In genomic region chr20:58407966-58408557, GRCh38 we compare ENCODE assay signal across 8 cellular contexts. TPM values are rescaled to one million over a fixed set of nuclear protein-coding genes. Genes with fewer than 3 reads are reported as not detected.
DNase-seq lines count a peak whose midpoint lies in the region; ATAC-seq, FAIRE-seq and TF ChIP-seq lines count a peak whose summit lies in the region.

No MANE protein-coding gene starts in this region.

- H2BK15ac ChIP-seq in mesendoderm (replicated peaks; ENCODE audit: low read depth) = no peak overlapping the region

- H2AK5ac ChIP-seq in mesendoderm (ENCODE audit: low read length) = no peak overlapping the region

- H3K4me1 Mint-ChIP-seq in activated naive CD4-positive, alpha-beta T cell treated with anti-CD3 and anti-CD28 coated beads, Interleukin-2, amount 10 ng/mL, durations not matched to agents 7 days and 5 days = peaks cover 39% of the 10 kb centered on the region
- H3K4me1 Mint-ChIP-seq in central memory CD8-positive, alpha-beta T cell = peaks cover 44% of the 10 kb centered on the region
- H3K4me1 Mint-ChIP-seq in stimulated activated naive CD8-positive, alpha-beta T cell treated with anti-CD3 and anti-CD28 coated beads, Interleukin-15, amount 100 ng/mL, for 72 hours = peaks cover 35% of the 10 kb centered on the region

- H4K8ac ChIP-seq in mesendoderm (ENCODE audit: low read depth, low read length) = no peak overlapping the region

- H3K27me3 Mint-ChIP-seq in activated naive CD4-positive, alpha-beta T cell treated with anti-CD3 and anti-CD28 coated beads, Interleukin-2, amount 10 ng/mL, durations not matched to agents 7 days and 5 days = no peaks in the 10 kb centered on the region
- H3K27me3 Mint-ChIP-seq in central memory CD8-positive, alpha-beta T cell = no peaks in the 10 kb centered on the region
- no peaks in the 10 kb centered on the region for H3K27me3 Mint-ChIP-seq in stimulated activated naive CD8-positive, alpha-beta T cell treated with anti-CD3 and anti-CD28 coated beads, Interleukin-15, amount 100 ng/mL, for 72 hours

- no peak overlapping the region for H3K23ac ChIP-seq in mesendoderm (ENCODE audit: low read length)

- H3K27ac Mint-ChIP-seq in activated naive CD4-positive, alpha-beta T cell treated with anti-CD3 and anti-CD28 coated beads, Interleukin-2, amount 10 ng/mL, durations not matched to agents 7 days and 5 days = peak overlapping the region; percentile 89
- peak overlapping the region; percentile 81 for H3K27ac Mint-ChIP-seq in central memory CD8-positive, alpha-beta T cell (ENCODE audit: low read depth)
- H3K27ac Mint-ChIP-seq in stimulated activated naive CD8-positive, alpha-beta T cell treated with anti-CD3 and anti-CD28 coated beads, Interleukin-15, amount 100 ng/mL, for 72 hours = peak overlapping the region; percentile 61 to 86

- no peak overlapping the region for H3K9ac ChIP-seq in mesendoderm (ENCODE audit: low read length)

- peak overlapping the region; percentile 17 for H3K4me3 Mint-ChIP-seq in activated naive CD4-positive, alpha-beta T cell treated with anti-CD3 and anti-CD28 coated beads, Interleukin-2, amount 10 ng/mL, durations not matched to agents 7 days and 5 days
- peak overlapping the region; percentile 51 for H3K4me3 Mint-ChIP-seq in central memory CD8-positive, alpha-beta T cell
- H3K4me3 Mint-ChIP-seq in stimulated activated naive CD8-positive, alpha-beta T cell treated with anti-CD3 and anti-CD28 coated beads, Interleukin-15, amount 100 ng/mL, for 72 hours = peak overlapping the region; percentile 54 to 70

- H3K56ac ChIP-seq in mesendoderm (ENCODE audit: low read length) = no peak overlapping the region

- no peaks in the 10 kb centered on the region for H3K27me3 ChIP-seq in mesendoderm (ENCODE audit: insufficient read depth, low read length, poor library complexity)

- no peak overlapping the region for H3K18ac ChIP-seq in mesendoderm (ENCODE audit: low read length)

- H3K9me3 Mint-ChIP-seq in activated naive CD4-positive, alpha-beta T cell treated with anti-CD3 and anti-CD28 coated beads, Interleukin-2, amount 10 ng/mL, durations not matched to agents 7 days and 5 days = no peaks in the 10 kb centered on the region
- no peaks in the 10 kb centered on the region for H3K9me3 Mint-ChIP-seq in central memory CD8-positive, alpha-beta T cell
- H3K9me3 Mint-ChIP-seq in stimulated activated naive CD8-positive, alpha-beta T cell treated with anti-CD3 and anti-CD28 coated beads, Interleukin-15, amount 100 ng/mL, for 72 hours = no peaks in the 10 kb centered on the region

- no peak overlapping the region for H3K4me3 ChIP-seq in mesendoderm (ENCODE audit: low read length)

- H3K4me2 ChIP-seq in mesendoderm (ENCODE audit: low read length) = no peak overlapping the region

- H2BK5ac ChIP-seq in mesendoderm (ENCODE audit: low read length) = no peak overlapping the region

- peaks cover 8% of the 10 kb centered on the region for H3K36me3 Mint-ChIP-seq in activated naive CD4-positive, alpha-beta T cell treated with anti-CD3 and anti-CD28 coated beads, Interleukin-2, amount 10 ng/mL, durations not matched to agents 7 days and 5 days
- no peaks in the 10 kb centered on the region for H3K36me3 Mint-ChIP-seq in central memory CD8-positive, alpha-beta T cell (ENCODE audit: insufficient read depth)

- no peak for FAIRE-seq in GM12891 (lab: Jason Lieb, UNC)

- H2BK120ac ChIP-seq in mesendoderm (ENCODE audit: low read depth, low read length) = no peak overlapping the region

- no peak for TF ChIP-seq POLR2A in GM12891 (IDR thresholded peaks at IDR 0.05; ENCODE audit: low read depth, low read length)

- no peak overlapping the region for H3K4ac ChIP-seq in mesendoderm (ENCODE audit: low read depth, low read length)

- H3K79me1 ChIP-seq in mesendoderm (ENCODE audit: low read length) = peaks cover 27% of the 10 kb centered on the region

- peak; percentile 69 for ATAC-seq in central memory CD8-positive, alpha-beta T cell (replicated peaks; ENCODE audit: extremely low read depth, poor library complexity, severe bottlenecking)
- peak; percentile 98 for ATAC-seq in stimulated activated naive CD8-positive, alpha-beta T cell treated with anti-CD3 and anti-CD28 coated beads, Interleukin-15, amount 100 ng/mL, for 72 hours

- no peak overlapping the region for H4K5ac ChIP-seq in mesendoderm (ENCODE audit: low read length)

- no peaks in the 10 kb centered on the region for H3K36me3 ChIP-seq in mesendoderm (ENCODE audit: control insufficient read depth, insufficient read depth, low read length)

- DNase-seq in activated naive CD4-positive, alpha-beta T cell treated with anti-CD3 and anti-CD28 coated beads, Interleukin-2, amount 10 ng/mL, durations not matched to agents 7 days and 5 days = peak; percentile 30
- no peak for DNase-seq in activated naive CD4-positive, alpha-beta T cell (lab: John Stamatoyannopoulos, UW)
- DNase-seq in HuH-7 (ENCODE audit: low spot score) (peak; percentile 17), mesendoderm (no peak), GM12891 (ENCODE audit: insufficient read length, low spot score) (no peak), NCI-H446 (lab: John Stamatoyannopoulos, UW) (no peak)
- DNase-seq in central memory CD8-positive, alpha-beta T cell (ENCODE audit: low spot score in 2 of 2) = no peak
- peak; percentile 19 to 28 for DNase-seq in stimulated activated naive CD8-positive, alpha-beta T cell treated with anti-CD3 and anti-CD28 coated beads, Interleukin-15, amount 100 ng/mL, for 72 hours

- WGBS in mesendoderm (ENCODE audit: extremely low coverage, insufficient coverage, low lambda C conversion rate) = no CpG with 5 or more reads among the region's 2 CpGs

- peaks cover 45% of the 10 kb centered on the region for H3K79me2 ChIP-seq in mesendoderm (ENCODE audit: control insufficient read depth, insufficient read depth, low read length)

- peaks cover 4% of the 10 kb centered on the region for H3K4me1 ChIP-seq in mesendoderm (ENCODE audit: control insufficient read depth, low read depth, low read length)

- H3K27ac ChIP-seq in mesendoderm (ENCODE audit: low read depth, low read length) = no peak overlapping the region

- CTCF ChIA-PET in activated naive CD4-positive, alpha-beta T cell treated with anti-CD3 and anti-CD28 coated beads, Interleukin-2, amount 10 ng/mL, durations not matched to agents 7 days and 5 days (lab: Charles Lee) = interaction anchor here (0.6 kb wide), 2 partner anchors 99 to 1048 kb away, joined by 3 read pairs; no protein-coding TSS in a partner anchor

TF ChIP-seq in GM12891, 5 proteins besides CTCF, POLR2A, EP300 and RAD21:
- no peak for TF ChIP-seq TAF1 (IDR thresholded peaks at IDR 0.05; ENCODE audit: low read depth, low read length)
- TF ChIP-seq POU2F2 (IDR thresholded peaks at IDR 0.05; ENCODE audit: low read depth, low read length) = no peak
- TF ChIP-seq POLR2AphosphoS5 (IDR thresholded peaks at IDR 0.05; ENCODE audit: low read depth, low read length) = no peak
- TF ChIP-seq SPI1 (IDR thresholded peaks at IDR 0.05; ENCODE audit: low read depth, low read length) = no peak
- no peak for TF ChIP-seq PAX5 (IDR thresholded peaks at IDR 0.05; ENCODE audit: insufficient read depth, low read length, severe bottlenecking)

RNA-seq across cellular contexts. Expression of gene VAPB, which starts 19.0 kb away (rescaled TPM):
- polyA plus RNA-seq in mesendoderm (2013, experiment 1 of 2) = 36.0 TPM
- 35.9 TPM for polyA plus RNA-seq in mesendoderm (2013, experiment 2 of 2)
- 15.4 TPM for polyA plus RNA-seq in GM12891 (2012; ENCODE audit: low read depth, missing spikeins)

Comparison
In these comparisons a context has a peak if more than half of its experiments do, and no peak if none do; other contexts are left out.
1. DNase-seq: peak in activated naive CD4-positive, alpha-beta T cell treated with anti-CD3 and anti-CD28 coated beads, Interleukin-2, amount 10 ng/mL, durations not matched to agents 7 days and 5 days (single experiment), HuH-7 (single experiment) and stimulated activated naive CD8-positive, alpha-beta T cell treated with anti-CD3 and anti-CD28 coated beads, Interleukin-15, amount 100 ng/mL, for 72 hours (2 of 2); none in activated naive CD4-positive, alpha-beta T cell (0 of 4), central memory CD8-positive, alpha-beta T cell (0 of 2), mesendoderm (single experiment), GM12891 (single experiment) and NCI-H446 (0 of 2).
2. Peak in every context shown above with its lines, with median percentiles within 50 percentile points of each other: H3K27ac Mint-ChIP-seq and H3K4me3 Mint-ChIP-seq.